ENCODE assay signal across 10 cellular contexts in genomic region chrX:48130326-48130725, GRCh38. TPM values are rescaled to one million over a fixed set of nuclear protein-coding genes. Genes with fewer than 3 reads are reported as not detected.
"Had no signal": no experiment of that assay in that cellular context is flagged by ENCODE, and none has a peak within 500 bp of the region (broad histone marks: within the 10 kb centered on the region; RNA-seq: fewer than 3 reads in every experiment).

Gene SPACA5B (plus strand): TSS chrX:48130626. CDS start chrX:48130688, 62 bp downstream.

RNA-seq across cellular contexts. Expression of gene SPACA5B, which starts in this region (rescaled TPM):
- total RNA-seq: OCI-LY7, PC-3, PC-9, Peyer's patch, Right ventricle myocardium inferior, Right ventricle myocardium superior, RPMI7951, SJCRH30, SJSA1, SK-MEL-5 had no signal
